In the genomic region with DNA sequence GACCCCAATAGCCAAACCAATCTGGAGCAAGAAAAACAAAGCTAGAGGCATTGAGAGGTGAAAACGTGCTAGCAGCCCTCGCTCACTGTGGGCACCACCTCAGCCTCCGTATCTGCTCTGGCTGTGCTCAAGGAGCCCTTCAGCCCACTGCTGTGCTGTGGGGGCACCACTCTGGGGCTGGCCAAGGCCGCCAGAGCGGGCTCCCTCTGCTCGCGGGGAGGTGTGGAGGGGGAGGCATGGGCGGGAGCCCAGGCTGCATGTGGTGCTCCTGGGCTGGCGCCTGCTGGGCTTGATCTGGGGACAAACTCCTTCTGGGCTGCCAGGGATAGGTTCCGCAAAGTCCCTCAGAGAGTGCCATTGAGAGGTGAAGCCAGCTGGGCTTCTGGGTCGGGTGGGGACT, we compare ENCODE assay signal across 25 cellular contexts.
"Had no signal": no experiment of that assay in that cellular context is flagged by ENCODE, and none has a peak within 500 bp of the region (broad histone marks: within the 10 kb centered on the region; RNA-seq: fewer than 3 reads in every experiment).

No MANE protein-coding gene starts in this region.

- ATAC-seq: effector memory CD8-positive, alpha-beta T cell; esophagus mucosa; gastrocnemius medialis; left colon; left lobe of liver; naive thymus-derived CD4-positive, alpha-beta T cell had no signal

- H3K27me3 ChIP-seq: colonic mucosa, esophagus squamous epithelium, gastrocnemius medialis, hepatocyte had no signal

- H3K4me3 ChIP-seq: colonic mucosa, esophagus squamous epithelium, gastrocnemius medialis, hepatocyte, left ventricle myocardium inferior, lung had no signal

- H3K9me3 ChIP-seq: colonic mucosa, esophagus squamous epithelium, gastrocnemius medialis had no signal

- H3K27ac ChIP-seq: colonic mucosa, epithelial cell of prostate, esophagus squamous epithelium, gastrocnemius medialis, hepatocyte, left ventricle myocardium inferior had no signal

- H3K4me1 ChIP-seq: colonic mucosa, esophagus squamous epithelium, gastrocnemius medialis, left ventricle myocardium inferior had no signal

- DNase-seq: colonic mucosa; cortex of kidney; effector CD8-positive, alpha-beta T cell; effector memory CD8-positive, alpha-beta T cell; endodermal cell; erythroblast; esophagus squamous epithelium; foreskin fibroblast; foreskin melanocyte; gastrocnemius medialis; glutamatergic neuron; head of caudate nucleus; hypothalamus; immature natural killer cell; islet precursor cell; left colon; left ventricle myocardium inferior; mammary epithelial cell; midbrain; naive thymus-derived CD4-positive, alpha-beta T cell had no signal

- H3K36me3 ChIP-seq: colonic mucosa, esophagus squamous epithelium, gastrocnemius medialis, left ventricle myocardium inferior had no signal
